Comparison of ENCODE assay signal across 1 cellular context in the genomic region with DNA sequence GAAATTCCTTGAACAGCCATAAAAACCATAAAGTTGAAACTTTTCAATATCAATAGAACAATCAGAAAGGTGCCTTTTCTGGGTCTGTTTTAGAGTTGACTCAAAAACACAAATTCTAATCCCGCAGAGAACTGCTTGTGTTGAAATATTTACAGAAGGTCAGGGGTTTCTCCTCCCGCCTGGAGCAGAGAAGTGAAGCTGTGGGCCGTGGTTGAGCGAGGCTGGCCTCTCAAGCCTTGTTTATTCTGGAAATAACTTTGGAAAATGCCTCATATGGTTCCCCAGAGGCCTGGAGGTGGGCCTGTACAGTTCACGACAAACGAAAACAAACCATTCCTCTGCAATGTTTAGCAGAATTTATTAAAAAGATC.
TF ChIP-seq lines count a peak whose summit lies in the region.

No MANE protein-coding gene starts in this region.

TF ChIP-seq in HepG2, 621 proteins besides CTCF, POLR2A, EP300 and RAD21 (continued from another document):
- TF ChIP-seq, protein P1, sequence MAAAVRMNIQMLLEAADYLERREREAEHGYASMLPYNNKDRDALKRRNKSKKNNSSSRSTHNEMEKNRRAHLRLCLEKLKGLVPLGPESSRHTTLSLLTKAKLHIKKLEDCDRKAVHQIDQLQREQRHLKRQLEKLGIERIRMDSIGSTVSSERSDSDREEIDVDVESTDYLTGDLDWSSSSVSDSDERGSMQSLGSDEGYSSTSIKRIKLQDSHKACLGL (CRISPR knock-in tag; IDR thresholded peaks at IDR 0.05), result no peak
- TF ChIP-seq ASH2L (IDR thresholded peaks at IDR 0.05; ENCODE audit: insufficient read length, low read depth, low read length), result peak; percentile 69
- TF ChIP-seq ZNF446 (CRISPR knock-in tag; IDR thresholded peaks at IDR 0.05), result no peak
- TF ChIP-seq, protein P2, sequence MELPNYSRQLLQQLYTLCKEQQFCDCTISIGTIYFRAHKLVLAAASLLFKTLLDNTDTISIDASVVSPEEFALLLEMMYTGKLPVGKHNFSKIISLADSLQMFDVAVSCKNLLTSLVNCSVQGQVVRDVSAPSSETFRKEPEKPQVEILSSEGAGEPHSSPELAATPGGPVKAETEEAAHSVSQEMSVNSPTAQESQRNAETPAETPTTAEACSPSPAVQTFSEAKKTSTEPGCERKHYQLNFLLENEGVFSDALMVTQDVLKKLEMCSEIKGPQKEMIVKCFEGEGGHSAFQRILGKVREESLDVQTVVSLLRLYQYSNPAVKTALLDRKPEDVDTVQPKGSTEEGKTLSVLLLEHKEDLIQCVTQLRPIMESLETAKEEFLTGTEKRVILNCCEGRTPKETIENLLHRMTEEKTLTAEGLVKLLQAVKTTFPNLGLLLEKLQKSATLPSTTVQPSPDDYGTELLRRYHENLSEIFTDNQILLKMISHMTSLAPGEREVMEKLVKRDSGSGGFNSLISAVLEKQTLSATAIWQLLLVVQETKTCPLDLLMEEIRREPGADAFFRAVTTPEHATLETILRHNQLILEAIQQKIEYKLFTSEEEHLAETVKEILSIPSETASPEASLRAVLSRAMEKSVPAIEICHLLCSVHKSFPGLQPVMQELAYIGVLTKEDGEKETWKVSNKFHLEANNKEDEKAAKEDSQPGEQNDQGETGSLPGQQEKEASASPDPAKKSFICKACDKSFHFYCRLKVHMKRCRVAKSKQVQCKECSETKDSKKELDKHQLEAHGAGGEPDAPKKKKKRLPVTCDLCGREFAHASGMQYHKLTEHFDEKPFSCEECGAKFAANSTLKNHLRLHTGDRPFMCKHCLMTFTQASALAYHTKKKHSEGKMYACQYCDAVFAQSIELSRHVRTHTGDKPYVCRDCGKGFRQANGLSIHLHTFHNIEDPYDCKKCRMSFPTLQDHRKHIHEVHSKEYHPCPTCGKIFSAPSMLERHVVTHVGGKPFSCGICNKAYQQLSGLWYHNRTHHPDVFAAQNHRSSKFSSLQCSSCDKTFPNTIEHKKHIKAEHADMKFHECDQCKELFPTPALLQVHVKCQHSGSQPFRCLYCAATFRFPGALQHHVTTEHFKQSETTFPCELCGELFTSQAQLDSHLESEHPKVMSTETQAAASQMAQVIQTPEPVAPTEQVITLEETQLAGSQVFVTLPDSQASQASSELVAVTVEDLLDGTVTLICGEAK (IDR thresholded peaks at IDR 0.05), result no peak
- TF ChIP-seq, protein P2 (CRISPR knock-in tag; IDR thresholded peaks at IDR 0.05), result no peak
- TF ChIP-seq DPF2 (CRISPR knock-in tag; IDR thresholded peaks at IDR 0.05; ENCODE audit: borderline replicate concordance, low read depth), result 0 out of 2 replicates have a peak, but pooled peaks have one; percentile 41
- TF ChIP-seq SPEN (CRISPR knock-in tag; IDR thresholded peaks at IDR 0.05; ENCODE audit: low read depth), result no peak
- TF ChIP-seq, protein P3, sequence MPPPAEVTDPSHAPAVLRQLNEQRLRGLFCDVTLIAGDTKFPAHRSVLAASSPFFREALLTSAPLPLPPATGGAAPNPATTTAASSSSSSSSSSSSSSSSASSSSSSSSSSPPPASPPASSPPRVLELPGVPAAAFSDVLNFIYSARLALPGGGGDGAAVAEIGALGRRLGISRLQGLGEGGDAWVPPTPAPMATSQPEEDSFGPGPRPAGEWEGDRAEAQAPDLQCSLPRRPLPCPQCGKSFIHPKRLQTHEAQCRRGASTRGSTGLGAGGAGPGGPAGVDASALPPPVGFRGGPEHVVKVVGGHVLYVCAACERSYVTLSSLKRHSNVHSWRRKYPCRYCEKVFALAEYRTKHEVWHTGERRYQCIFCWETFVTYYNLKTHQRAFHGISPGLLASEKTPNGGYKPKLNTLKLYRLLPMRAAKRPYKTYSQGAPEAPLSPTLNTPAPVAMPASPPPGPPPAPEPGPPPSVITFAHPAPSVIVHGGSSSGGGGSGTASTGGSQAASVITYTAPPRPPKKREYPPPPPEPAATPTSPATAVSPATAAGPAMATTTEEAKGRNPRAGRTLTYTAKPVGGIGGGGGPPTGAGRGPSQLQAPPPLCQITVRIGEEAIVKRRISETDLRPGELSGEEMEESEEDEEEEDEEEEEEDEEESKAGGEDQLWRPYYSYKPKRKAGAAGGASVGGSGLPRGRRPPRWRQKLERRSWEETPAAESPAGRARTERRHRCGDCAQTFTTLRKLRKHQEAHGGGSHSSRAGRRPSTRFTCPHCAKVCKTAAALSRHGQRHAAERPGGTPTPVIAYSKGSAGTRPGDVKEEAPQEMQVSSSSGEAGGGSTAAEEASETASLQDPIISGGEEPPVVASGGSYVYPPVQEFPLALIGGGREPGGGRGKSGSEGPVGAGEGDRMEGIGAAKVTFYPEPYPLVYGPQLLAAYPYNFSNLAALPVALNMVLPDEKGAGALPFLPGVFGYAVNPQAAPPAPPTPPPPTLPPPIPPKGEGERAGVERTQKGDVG (CRISPR knock-in tag; IDR thresholded peaks at IDR 0.05; ENCODE audit: borderline replicate concordance), result no peak
- TF ChIP-seq SIX1 (CRISPR knock-in tag; IDR thresholded peaks at IDR 0.05; ENCODE audit: borderline replicate concordance), result no peak; the same call in 1 of the 2 replicates
- no peak for TF ChIP-seq IRF9 (CRISPR knock-in tag; IDR thresholded peaks at IDR 0.05; ENCODE audit: borderline replicate concordance)
- no peak for TF ChIP-seq NFE2 (CRISPR knock-in tag; IDR thresholded peaks at IDR 0.05)
- TF ChIP-seq SAP130 (CRISPR knock-in tag; IDR thresholded peaks at IDR 0.05; ENCODE audit: low read depth), result peak; percentile 65
- no peak for TF ChIP-seq SIN3A (IDR thresholded peaks at IDR 0.05; ENCODE audit: borderline replicate concordance, low read depth, low read length)
- no peak for TF ChIP-seq ZNF335 (CRISPR knock-in tag; IDR thresholded peaks at IDR 0.05)
- no peak for TF ChIP-seq TBP (CRISPR knock-in tag; IDR thresholded peaks at IDR 0.05)
- no peak for TF ChIP-seq ZNF350 (CRISPR knock-in tag; IDR thresholded peaks at IDR 0.05; ENCODE audit: borderline replicate concordance, low read depth)
- TF ChIP-seq HOXA7 (CRISPR knock-in tag; IDR thresholded peaks at IDR 0.05), result no peak
- peak; percentile 71 for TF ChIP-seq RARA (CRISPR knock-in tag; IDR thresholded peaks at IDR 0.05)
- TF ChIP-seq MAZ (IDR thresholded peaks at IDR 0.05; ENCODE audit: borderline replicate concordance, low read depth, low read length), result no peak
- no peak for TF ChIP-seq MAZ (CRISPR knock-in tag; IDR thresholded peaks at IDR 0.05; ENCODE audit: low read depth)
- TF ChIP-seq, protein P4, sequence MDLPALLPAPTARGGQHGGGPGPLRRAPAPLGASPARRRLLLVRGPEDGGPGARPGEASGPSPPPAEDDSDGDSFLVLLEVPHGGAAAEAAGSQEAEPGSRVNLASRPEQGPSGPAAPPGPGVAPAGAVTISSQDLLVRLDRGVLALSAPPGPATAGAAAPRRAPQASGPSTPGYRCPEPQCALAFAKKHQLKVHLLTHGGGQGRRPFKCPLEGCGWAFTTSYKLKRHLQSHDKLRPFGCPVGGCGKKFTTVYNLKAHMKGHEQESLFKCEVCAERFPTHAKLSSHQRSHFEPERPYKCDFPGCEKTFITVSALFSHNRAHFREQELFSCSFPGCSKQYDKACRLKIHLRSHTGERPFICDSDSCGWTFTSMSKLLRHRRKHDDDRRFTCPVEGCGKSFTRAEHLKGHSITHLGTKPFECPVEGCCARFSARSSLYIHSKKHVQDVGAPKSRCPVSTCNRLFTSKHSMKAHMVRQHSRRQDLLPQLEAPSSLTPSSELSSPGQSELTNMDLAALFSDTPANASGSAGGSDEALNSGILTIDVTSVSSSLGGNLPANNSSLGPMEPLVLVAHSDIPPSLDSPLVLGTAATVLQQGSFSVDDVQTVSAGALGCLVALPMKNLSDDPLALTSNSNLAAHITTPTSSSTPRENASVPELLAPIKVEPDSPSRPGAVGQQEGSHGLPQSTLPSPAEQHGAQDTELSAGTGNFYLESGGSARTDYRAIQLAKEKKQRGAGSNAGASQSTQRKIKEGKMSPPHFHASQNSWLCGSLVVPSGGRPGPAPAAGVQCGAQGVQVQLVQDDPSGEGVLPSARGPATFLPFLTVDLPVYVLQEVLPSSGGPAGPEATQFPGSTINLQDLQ (CRISPR knock-in tag; IDR thresholded peaks at IDR 0.05), result no peak
- no peak for TF ChIP-seq GMEB1 (CRISPR knock-in tag; IDR thresholded peaks at IDR 0.05; ENCODE audit: borderline replicate concordance)
- TF ChIP-seq HNRNPL (IDR thresholded peaks at IDR 0.05; ENCODE audit: low read depth, low read length), result no peak
- no peak for TF ChIP-seq ZNF3 (CRISPR knock-in tag; IDR thresholded peaks at IDR 0.05)
- TF ChIP-seq ETV5 (CRISPR knock-in tag; IDR thresholded peaks at IDR 0.05; ENCODE audit: borderline replicate concordance), result peak; percentile 9; the same call in 1 of the 2 replicates
